In the genomic region with DNA sequence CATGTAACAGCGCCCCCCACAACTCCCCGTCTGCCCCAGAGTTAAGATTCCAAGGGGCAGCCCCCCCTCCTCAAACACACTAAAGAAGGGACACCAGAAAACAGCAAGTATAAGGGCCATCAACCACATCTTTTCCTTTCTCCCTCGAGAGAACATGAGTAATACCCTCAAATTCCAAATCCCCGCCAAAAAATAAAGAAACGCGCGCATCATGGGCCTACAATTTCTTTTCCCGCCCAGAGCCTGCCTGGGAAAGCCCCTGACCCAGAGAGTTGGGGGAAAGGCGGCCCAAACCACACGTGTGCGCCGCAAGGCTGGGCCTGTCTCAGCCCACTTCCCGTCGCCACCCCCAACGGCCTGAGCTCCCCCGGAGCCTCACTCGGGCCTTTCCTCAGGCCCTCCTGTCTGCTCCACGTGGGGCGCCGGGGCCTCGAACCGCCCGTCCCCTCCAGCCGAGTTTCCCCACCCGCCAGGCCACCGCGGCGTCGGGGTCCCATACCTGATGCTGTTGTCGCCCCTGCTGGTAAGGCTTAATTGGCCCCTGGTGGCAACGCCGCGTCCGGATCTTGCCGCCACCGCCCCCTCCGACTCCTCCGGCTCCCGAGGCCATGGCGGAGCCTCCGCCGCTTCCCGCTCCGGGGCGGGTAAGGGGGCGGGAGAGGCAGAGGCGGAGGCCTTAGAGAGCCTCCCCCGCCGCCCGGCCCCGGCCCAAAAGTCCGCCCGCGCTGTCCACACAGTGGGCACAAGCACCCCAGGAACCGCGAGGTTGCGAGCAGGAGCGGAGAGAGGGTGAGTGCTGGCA, we compare ENCODE assay signal across 8 cellular contexts. TPM values are rescaled to one million over a fixed set of nuclear protein-coding genes. Genes with fewer than 3 reads are reported as not detected.
A peak's percentile ranks its signal among the peaks of the same experiment; 100 is the strongest.
DNase-seq lines count a peak whose midpoint lies in the region; ATAC-seq and TF ChIP-seq lines count a peak whose summit lies in the region.

No MANE protein-coding gene starts in this region.

- intact Hi-C loops in PC-9 (cut with micrococcal nuclease; ENCODE audit: unreplicated experiment), result loop anchor here (2.0 kb wide), 1 partner anchor 17 kb away; no protein-coding TSS in a partner anchor

- no peaks in the 10 kb centered on the region for H3K27me3 ChIP-seq in PC-9 (ENCODE audit: insufficient read depth, low read depth)
- no peaks in the 10 kb centered on the region for H3K27me3 ChIP-seq in neutrophil
- H3K27me3 ChIP-seq in thymus (ENCODE audit: control insufficient read depth, insufficient read depth), result no peaks in the 10 kb centered on the region

- CTCF ChIA-PET in PC-9 (lab: Charles Lee), result no interaction called here

- peak overlapping the region; percentile 71 for H2AFZ ChIP-seq in PC-9

- POLR2A ChIA-PET in PC-9 (lab: Charles Lee; ENCODE audit: unreplicated experiment), result interaction anchor here (0.9 kb wide), 1 partner anchor 47 kb away, joined by 4 read pairs; no protein-coding TSS in a partner anchor

- H3K4me1 ChIP-seq in PC-9 (replicated peaks; ENCODE audit: insufficient read depth) (peaks cover 24% of the 10 kb centered on the region), neutrophil (ENCODE audit: control insufficient read depth in 1 of 2, insufficient read depth in 1 of 2, low read depth in 1 of 2, low read length in 1 of 2) (peaks cover 52 to 55% of the 10 kb centered on the region in 2 experiments), thymus (ENCODE audit: control insufficient read depth, insufficient read depth, low read length) (peaks cover 13% of the 10 kb centered on the region)

- DNase-seq in COR-L47 (lab: John Stamatoyannopoulos, UW) (peak; percentile 65), PC-9 (peak; percentile 35 to 61), foreskin fibroblast (peak in 1 of 2 donors; percentile 67)
- peak; percentile 47 to 78 for DNase-seq in activated T-helper 1 cell treated with anti-CD3 and anti-CD28 coated beads, Interleukin-2, amount 50 U/mL, for 16 hours (ENCODE audit: low read depth in 1 of 2, low spot score in 1 of 2)

- BruUV-seq in PC-9 (replicated peaks; lab: Mats Ljungman, UMichigan), result no TSS peak

- peak; percentile 60 for ATAC-seq in GM19438 (IDR thresholded peaks at IDR 0.05; ENCODE audit: low read depth, unreplicated experiment)
- ATAC-seq in HG03565 (IDR thresholded peaks at IDR 0.05; ENCODE audit: unreplicated experiment), result peak; percentile 41

- no peak for TF ChIP-seq CTCF in PC-9 (conservative IDR thresholded peaks at IDR 0.05)
- no peak for TF ChIP-seq CTCF in foreskin fibroblast (IDR thresholded peaks at IDR 0.05; ENCODE audit: low read depth, low read length)
- TF ChIP-seq CTCF in neutrophil (IDR thresholded peaks at IDR 0.05), result no peak

- H4K20me1 ChIP-seq in PC-9 (ENCODE audit: insufficient read depth), result peaks cover 39% of the 10 kb centered on the region; the same call in 1 of the 2 replicates

- under 1% methylated on average over 58 of the region's 58 CpGs for WGBS in thymus

- H3K27ac ChIP-seq in PC-9 (peak overlapping the region; percentile 89), neutrophil (peak overlapping the region; percentile 97), thymus (ENCODE audit: low read depth) (peak overlapping the region; percentile 100)

- H3K36me3 ChIP-seq in PC-9 (ENCODE audit: low read depth), result no peaks in the 10 kb centered on the region
- no peaks in the 10 kb centered on the region for H3K36me3 ChIP-seq in neutrophil
- no peaks in the 10 kb centered on the region for H3K36me3 ChIP-seq in thymus (ENCODE audit: control insufficient read depth, insufficient read depth)

- no peaks in the 10 kb centered on the region for H3K9me2 ChIP-seq in PC-9 (ENCODE audit: insufficient read depth)

- peaks cover 18% of the 10 kb centered on the region for H3F3A ChIP-seq in PC-9 (ENCODE audit: insufficient read depth, low read depth)

- peak overlapping the region; percentile 92 for H3K4me2 ChIP-seq in PC-9

- H3K79me2 ChIP-seq in PC-9 (ENCODE audit: low read depth), result peaks cover 56% of the 10 kb centered on the region

- H3K4me3 ChIP-seq in PC-9, result peak overlapping the region; percentile 73
- H3K4me3 ChIP-seq in foreskin fibroblast (ENCODE audit: low read depth in 1 of 2, low read length in 2 of 2), result peak overlapping the region; percentile 81 to 95
- peak overlapping the region; percentile 85 to 94 for H3K4me3 ChIP-seq in neutrophil (ENCODE audit: low read depth in 1 of 2, low read length in 1 of 2)
- peak overlapping the region; percentile 96 for H3K4me3 ChIP-seq in thymus (ENCODE audit: low read length)

- H3K9me3 ChIP-seq in PC-9 (ENCODE audit: insufficient read depth, low read depth), result no peaks in the 10 kb centered on the region
- no peaks in the 10 kb centered on the region for H3K9me3 ChIP-seq in neutrophil
- H3K9me3 ChIP-seq in thymus (ENCODE audit: control insufficient read depth), result no peaks in the 10 kb centered on the region

RNA-seq across cellular contexts. Expression of a gene that starts 0.7 kb away (rescaled TPM):
- total RNA-seq in PC-9 (2021), result 50.7 and 74.1 TPM in 2 replicates
- polyA plus RNA-seq in thymus, result 14.9 TPM
